ENCODE assay signal across 8 cellular contexts in the genomic region with DNA sequence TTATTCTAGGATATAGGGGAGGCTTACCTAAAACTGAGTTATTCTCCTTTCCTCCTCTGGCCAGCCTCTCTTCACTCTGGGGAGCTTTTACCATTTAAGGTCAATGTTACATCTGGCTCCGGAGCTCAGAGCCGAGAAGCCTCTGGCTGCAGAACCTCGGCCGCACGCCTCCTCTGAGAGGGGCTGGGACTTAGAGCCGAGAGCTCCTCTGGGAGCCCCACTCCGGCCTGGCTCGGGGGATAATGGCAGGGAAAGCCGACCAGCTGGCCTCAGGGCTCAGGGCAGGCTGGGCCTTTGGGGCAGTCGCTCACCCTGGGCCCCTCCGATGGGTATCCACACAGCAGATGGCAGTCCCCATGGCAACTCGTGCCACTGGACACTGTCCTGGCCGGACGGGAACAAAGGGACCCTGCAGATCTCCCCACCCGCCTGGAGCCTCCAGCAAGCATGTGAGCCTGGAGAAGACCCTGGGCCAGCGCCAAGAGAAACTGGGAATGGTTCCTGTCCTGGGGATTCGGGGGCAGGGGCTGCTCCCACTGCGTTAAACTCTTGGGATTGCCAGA. TPM values are rescaled to one million over a fixed set of nuclear protein-coding genes. Genes with fewer than 3 reads are reported as not detected.
DNase-seq lines count a peak whose midpoint lies in the region; ATAC-seq and TF ChIP-seq lines count a peak whose summit lies in the region.

A gene with protein sequence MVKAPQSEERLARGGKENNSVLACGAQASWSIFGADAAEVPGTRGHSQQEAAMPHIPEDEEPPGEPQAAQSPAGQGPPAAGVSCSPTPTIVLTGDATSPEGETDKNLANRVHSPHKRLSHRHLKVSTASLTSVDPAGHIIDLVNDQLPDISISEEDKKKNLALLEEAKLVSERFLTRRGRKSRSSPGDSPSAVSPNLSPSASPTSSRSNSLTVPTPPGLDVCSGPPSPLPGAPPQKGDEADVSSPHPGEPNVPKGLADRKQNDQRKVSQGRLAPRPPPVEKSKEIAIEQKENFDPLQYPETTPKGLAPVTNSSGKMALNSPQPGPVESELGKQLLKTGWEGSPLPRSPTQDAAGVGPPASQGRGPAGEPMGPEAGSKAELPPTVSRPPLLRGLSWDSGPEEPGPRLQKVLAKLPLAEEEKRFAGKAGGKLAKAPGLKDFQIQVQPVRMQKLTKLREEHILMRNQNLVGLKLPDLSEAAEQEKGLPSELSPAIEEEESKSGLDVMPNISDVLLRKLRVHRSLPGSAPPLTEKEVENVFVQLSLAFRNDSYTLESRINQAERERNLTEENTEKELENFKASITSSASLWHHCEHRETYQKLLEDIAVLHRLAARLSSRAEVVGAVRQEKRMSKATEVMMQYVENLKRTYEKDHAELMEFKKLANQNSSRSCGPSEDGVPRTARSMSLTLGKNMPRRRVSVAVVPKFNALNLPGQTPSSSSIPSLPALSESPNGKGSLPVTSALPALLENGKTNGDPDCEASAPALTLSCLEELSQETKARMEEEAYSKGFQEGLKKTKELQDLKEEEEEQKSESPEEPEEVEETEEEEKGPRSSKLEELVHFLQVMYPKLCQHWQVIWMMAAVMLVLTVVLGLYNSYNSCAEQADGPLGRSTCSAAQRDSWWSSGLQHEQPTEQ (minus strand): TSS at position 247 of the 563 bp plus-strand sequence. CDS start 153 bp downstream, at position 94.

- H3K4me1 ChIP-seq in hepatocyte (ENCODE audit: insufficient read depth) = no peaks in the 10 kb centered on the region

- H3K36me3 Mint-ChIP-seq in brain = peaks cover under 1% of the 10 kb centered on the region
- no peaks in the 10 kb centered on the region for H3K36me3 Mint-ChIP-seq in Calu3 (ENCODE audit: insufficient read depth, unreplicated experiment)

- no peak for ATAC-seq in HG02759 (IDR thresholded peaks at IDR 0.05; ENCODE audit: unreplicated experiment)

- H3K9me3 Mint-ChIP-seq in brain (peaks cover 0 to 2% (median 0%) of the 10 kb centered on the region in 5 experiments), Calu3 (ENCODE audit: low read depth, unreplicated experiment) (no peaks in the 10 kb centered on the region)

- no peaks in the 10 kb centered on the region for H3K9me2 ChIP-seq in hepatocyte (replicated peaks; ENCODE audit: insufficient read depth)

- peak within 1 kb of the TSS; percentile 56 for H2AFZ ChIP-seq in hepatocyte

- H3K4me3 Mint-ChIP-seq in brain = peak within 1 kb of the TSS in 3 of 5 experiments; percentile 46 to 81 (median 67)
- no peak within 1 kb of the TSS for H3K4me3 Mint-ChIP-seq in Calu3 (ENCODE audit: low read depth, unreplicated experiment)

- no peaks in the 10 kb centered on the region for H3K27me3 ChIP-seq in hepatocyte

- peak within 1 kb of the TSS; percentile 65 for H3K4me2 ChIP-seq in hepatocyte

- TF ChIP-seq CTCF in brain (conservative IDR thresholded peaks at IDR 0.05) = no peak
- no peak for TF ChIP-seq CTCF in hepatocyte (IDR thresholded peaks at IDR 0.05; ENCODE audit: poor library complexity)
- TF ChIP-seq CTCF in Calu3 (IDR thresholded peaks at IDR 0.05; ENCODE audit: unreplicated experiment) = no peak

- no peaks in the 10 kb centered on the region for H3K9me3 ChIP-seq in hepatocyte (ENCODE audit: low read depth)

- peaks cover 4% of the 10 kb centered on the region for H3K27me3 Mint-ChIP-seq in brain
- peaks cover 82% of the 10 kb centered on the region for H3K27me3 Mint-ChIP-seq in Calu3 (ENCODE audit: unreplicated experiment)

- H3K4me1 Mint-ChIP-seq in brain (peaks cover 16% of the 10 kb centered on the region), Calu3 (ENCODE audit: low read depth, unreplicated experiment) (no peaks in the 10 kb centered on the region)

- in situ Hi-C loops in G401 (cut with HindIII; ENCODE audit: low sequenced_read_pairs) = no loop called here

- peak within 1 kb of the TSS; percentile 72 for H3K27ac ChIP-seq in hepatocyte

- no peaks in the 10 kb centered on the region for H4K20me1 ChIP-seq in hepatocyte (ENCODE audit: insufficient read depth, poor library complexity, severe bottlenecking)

- DNase-seq in G401 (ENCODE audit: low spot score) (peak; percentile 27), hepatocyte (ENCODE audit: low spot score) (peak; percentile 47), retina (peak; percentile 62), RPMI8226 (no peak), DMS53 treated with DMSO at 0.1 percent for 48 hours (lab: John Stamatoyannopoulos, UW; ENCODE audit: unreplicated experiment) (no peak), Calu3 (no peak)

- no peaks in the 10 kb centered on the region for H3K79me2 ChIP-seq in hepatocyte

- intact Hi-C loops in Calu3 (cut with micrococcal nuclease; ENCODE audit: unreplicated experiment) = no loop called here

- no TSS peak for BruUV-seq in Calu3 (replicated peaks; lab: Mats Ljungman, UMichigan)

- CTCF ChIA-PET in Calu3 (lab: Charles Lee) = no interaction called here

- H3K36me3 ChIP-seq in hepatocyte (replicated peaks; ENCODE audit: insufficient read depth, low read depth) = no peaks in the 10 kb centered on the region

- WGBS in hepatocyte (ENCODE audit: low lambda C conversion rate, missing lambda C conversion rate) = 66% methylated on average over 18 of the region's 18 CpGs

- no peak within 1 kb of the TSS for H3K4me3 ChIP-seq in hepatocyte

- H3K27ac Mint-ChIP-seq in brain (peak within 1 kb of the TSS in 4 of 5 experiments; percentile 62 to 79 (median 72)), Calu3 (ENCODE audit: unreplicated experiment) (no peak within 1 kb of the TSS)

RNA-seq across cellular contexts. Expression of the gene that starts here (rescaled TPM):
- 3.9 and 4.1 TPM in 2 replicates for total RNA-seq in G401 (2014; rRNA removed; shearing (Covaris generic))
- polyA plus RNA-seq in brain (ENCODE audit: insufficient read depth, low read depth, low replicate concordance) = 10.8 TPM
- 5.7 and 7.1 TPM in 2 replicates for total RNA-seq in hepatocyte
- 3.1 and 3.2 TPM in 2 replicates for polyA plus RNA-seq in hepatocyte
- total RNA-seq in Calu3 (2022) = not detected in 2 replicates

Comparison
In these comparisons a context has a peak if more than half of its experiments do, and no peak if none do; other contexts are left out.
1. DNase-seq: peak in G401 (single experiment), hepatocyte (single experiment) and retina (single experiment); none in RPMI8226 (single experiment), DMS53 treated with DMSO at 0.1 percent for 48 hours (single experiment) and Calu3 (single experiment).